8 cellular contexts compared by ENCODE assay signal in genomic region chr12:132560421-132560830, GRCh38. TPM values are rescaled to one million over a fixed set of nuclear protein-coding genes. Genes with fewer than 3 reads are reported as not detected.
A peak's percentile ranks its signal among the peaks of the same experiment; 100 is the strongest.
DNase-seq lines count a peak whose midpoint lies in the region; ATAC-seq lines count a peak whose summit lies in the region.

No MANE protein-coding gene starts in this region.

- peak overlapping the region; percentile 78 for H3K4me3 Mint-ChIP-seq in activated naive CD8-positive, alpha-beta T cell treated with anti-CD3 and anti-CD28 coated beads, Interleukin-2, amount 50 U/mL, for 24 hours

- H3K27ac Mint-ChIP-seq in activated naive CD8-positive, alpha-beta T cell treated with anti-CD3 and anti-CD28 coated beads, Interleukin-2, amount 50 U/mL, for 24 hours, result no peak overlapping the region

- peak overlapping the region; percentile 88 for H3K4me3 ChIP-seq in Jurkat, Clone E6-1 (ENCODE audit: low read length)

- peaks cover 11% of the 10 kb centered on the region for H3K27me3 Mint-ChIP-seq in activated naive CD8-positive, alpha-beta T cell treated with anti-CD3 and anti-CD28 coated beads, Interleukin-2, amount 50 U/mL, for 24 hours

- H3K9me3 Mint-ChIP-seq in activated naive CD8-positive, alpha-beta T cell treated with anti-CD3 and anti-CD28 coated beads, Interleukin-2, amount 50 U/mL, for 24 hours, result no peaks in the 10 kb centered on the region

- peak; percentile 39 for DNase-seq in GM03348 (ENCODE audit: low spot score)
- DNase-seq in Jurkat, Clone E6-1 (ENCODE audit: low read depth, low spot score), result no peak
- peak; percentile 35 for DNase-seq in activated naive CD8-positive, alpha-beta T cell treated with anti-CD3 and anti-CD28 coated beads, Interleukin-2, amount 50 U/mL, for 24 hours
- DNase-seq in iPS-NIHi11 (ENCODE audit: low spot score), result peak; percentile 76
- peak; percentile 44 for DNase-seq in stimulated activated CD4-positive, alpha-beta T cell treated with anti-CD3 and anti-CD28 coated beads, Interleukin-4, amount 100 ng/mL, for 1 hour

- peaks cover 15% of the 10 kb centered on the region for H3K4me1 Mint-ChIP-seq in activated naive CD8-positive, alpha-beta T cell treated with anti-CD3 and anti-CD28 coated beads, Interleukin-2, amount 50 U/mL, for 24 hours

- peaks cover 2% of the 10 kb centered on the region for H3K36me3 Mint-ChIP-seq in activated naive CD8-positive, alpha-beta T cell treated with anti-CD3 and anti-CD28 coated beads, Interleukin-2, amount 50 U/mL, for 24 hours (ENCODE audit: low read depth)

- ATAC-seq in activated naive CD8-positive, alpha-beta T cell treated with anti-CD3 and anti-CD28 coated beads, Interleukin-2, amount 50 U/mL, for 24 hours, result peak; percentile 15
- ATAC-seq in GM19463 (IDR thresholded peaks at IDR 0.05; ENCODE audit: unreplicated experiment) (no peak), GM21737 (IDR thresholded peaks at IDR 0.05; ENCODE audit: unreplicated experiment) (no peak), GM19035 (IDR thresholded peaks at IDR 0.05; ENCODE audit: unreplicated experiment) (no peak)

RNA-seq across cellular contexts. Expression of gene LRCOL1, which starts 50.0 kb away (rescaled TPM):
- polyA plus RNA-seq in Jurkat, Clone E6-1 (2012; ENCODE audit: insufficient read depth, insufficient read length), result not detected

RNA-seq across cellular contexts. Expression of gene P2RX2, which starts 58.1 kb away (rescaled TPM):
- not detected for polyA plus RNA-seq in Jurkat, Clone E6-1 (2012; ENCODE audit: insufficient read depth, insufficient read length)
